In genomic region chr6:123625697-123626096, GRCh38 we compare ENCODE assay signal across 8 cellular contexts. TPM values are rescaled to one million over a fixed set of nuclear protein-coding genes. Genes with fewer than 3 reads are reported as not detected.
"Had no signal": no experiment of that assay in that cellular context is flagged by ENCODE, and none has a peak within 500 bp of the region (broad histone marks: within the 10 kb centered on the region; RNA-seq: fewer than 3 reads in every experiment).

No MANE protein-coding gene starts in this region.

- DNase-seq: IMR-90, KBM-7 had no signal

- ATAC-seq: HepG2, K562 had no signal

- H3K27ac ChIP-seq: HL-60 had no signal

- H3K4me3 ChIP-seq: K562 had no signal

RNA-seq across cellular contexts. Expression of gene TRDN, which starts 11.1 kb away (rescaled TPM):
- total RNA-seq: HepG2, HT-29, HT1080, IMR-90 had no signal
- polyA plus RNA-seq: HepG2, IgD-negative memory B cell, IMR-90 had no signal
